Comparison of ENCODE assay signal across 3 cellular contexts in genomic region chr17:43696891-43697290, GRCh38.
TF ChIP-seq lines count a peak whose summit lies in the region.

No MANE protein-coding gene starts in this region.

TF ChIP-seq in A549, 52 proteins besides CTCF, POLR2A, EP300 and RAD21:
- TF ChIP-seq SREBF2 (IDR thresholded peaks at IDR 0.05), result no peak
- TF ChIP-seq TFCP2L1 (CRISPR knock-in tag; IDR thresholded peaks at IDR 0.05), result no peak
- no peak for TF ChIP-seq NR3C1 (IDR thresholded peaks at IDR 0.05)
- no peak for TF ChIP-seq ESRRA (IDR thresholded peaks at IDR 0.05; ENCODE audit: borderline replicate concordance, low read length)
- TF ChIP-seq FOXS1 (CRISPR knock-in tag; IDR thresholded peaks at IDR 0.05), result no peak
- TF ChIP-seq NPAS2 (CRISPR knock-in tag; IDR thresholded peaks at IDR 0.05; ENCODE audit: borderline replicate concordance), result no peak
- TF ChIP-seq MAX (IDR thresholded peaks at IDR 0.05), result no peak
- no peak for TF ChIP-seq HMGXB4 (CRISPR knock-in tag; IDR thresholded peaks at IDR 0.05; ENCODE audit: borderline replicate concordance)
- TF ChIP-seq CEBPB (IDR thresholded peaks at IDR 0.05), result no peak
- no peak for TF ChIP-seq EHMT2 (IDR thresholded peaks at IDR 0.05; ENCODE audit: low read depth)
- no peak for TF ChIP-seq EHF (CRISPR knock-in tag; IDR thresholded peaks at IDR 0.05)
- TF ChIP-seq PHF8 (IDR thresholded peaks at IDR 0.05; ENCODE audit: borderline replicate concordance, low read depth), result no peak
TF ChIP-seq in A549: peak in this region for 0.

TF ChIP-seq in SK-N-SH, 30 proteins besides CTCF, POLR2A, EP300 and RAD21:
- TF ChIP-seq ZBTB33 (IDR thresholded peaks at IDR 0.05; ENCODE audit: borderline replicate concordance, low read depth), result no peak
- no peak for TF ChIP-seq NRF1 (IDR thresholded peaks at IDR 0.05; ENCODE audit: low read depth, low read length)
- no peak for TF ChIP-seq NFIC (IDR thresholded peaks at IDR 0.05; ENCODE audit: borderline replicate concordance)
- TF ChIP-seq EZH2phosphoT487 (IDR thresholded peaks at IDR 0.05; ENCODE audit: borderline replicate concordance, low read depth), result no peak
- TF ChIP-seq POLR2AphosphoS5 (IDR thresholded peaks at IDR 0.05; ENCODE audit: low read depth, low read length), result no peak
- TF ChIP-seq GATA2 (CRISPR knock-in tag; IDR thresholded peaks at IDR 0.05), result no peak
- no peak for TF ChIP-seq SIN3A (IDR thresholded peaks at IDR 0.05; ENCODE audit: borderline replicate concordance, low read depth, low read length)
- TF ChIP-seq TCF12 (IDR thresholded peaks at IDR 0.05), result no peak
- TF ChIP-seq TEAD4 (IDR thresholded peaks at IDR 0.05; ENCODE audit: borderline replicate concordance, insufficient read depth), result no peak
- no peak for TF ChIP-seq USF1 (IDR thresholded peaks at IDR 0.05; ENCODE audit: borderline replicate concordance, low read depth)

TF ChIP-seq in H1, 55 proteins besides CTCF, POLR2A, EP300 and RAD21:
- peak; percentile 70; the same call in 1 of the 2 replicates for TF ChIP-seq KDM1A (IDR thresholded peaks at IDR 0.05; ENCODE audit: borderline replicate concordance, low read length)
- no peak for TF ChIP-seq HDAC6 (IDR thresholded peaks at IDR 0.05; ENCODE audit: low read depth, low read length)
